1 cellular context compared by ENCODE assay signal in genomic region chr4:111883557-111883999, GRCh38.
TF ChIP-seq lines count a peak whose summit lies in the region.

No MANE protein-coding gene starts in this region.

TF ChIP-seq in HEK293, 187 proteins besides CTCF, POLR2A, EP300 and RAD21 (continued from another document and continues in another):
- TF ChIP-seq, protein P1, sequence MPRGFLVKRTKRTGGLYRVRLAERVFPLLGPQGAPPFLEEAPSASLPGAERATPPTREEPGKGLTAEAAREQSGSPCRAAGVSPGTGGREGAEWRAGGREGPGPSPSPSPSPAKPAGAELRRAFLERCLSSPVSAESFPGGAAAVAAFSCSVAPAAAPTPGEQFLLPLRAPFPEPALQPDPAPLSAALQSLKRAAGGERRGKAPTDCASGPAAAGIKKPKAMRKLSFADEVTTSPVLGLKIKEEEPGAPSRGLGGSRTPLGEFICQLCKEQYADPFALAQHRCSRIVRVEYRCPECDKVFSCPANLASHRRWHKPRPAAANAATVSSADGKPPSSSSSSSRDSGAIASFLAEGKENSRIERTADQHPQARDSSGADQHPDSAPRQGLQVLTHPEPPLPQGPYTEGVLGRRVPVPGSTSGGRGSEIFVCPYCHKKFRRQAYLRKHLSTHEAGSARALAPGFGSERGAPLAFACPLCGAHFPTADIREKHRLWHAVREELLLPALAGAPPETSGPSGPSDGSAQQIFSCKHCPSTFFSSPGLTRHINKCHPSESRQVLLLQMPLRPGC (tag by site-specific recombination; IDR thresholded peaks at IDR 0.05), result peak; percentile 97
- TF ChIP-seq EGR2 (tag by site-specific recombination; IDR thresholded peaks at IDR 0.05; ENCODE audit: low read depth), result no peak
- TF ChIP-seq BCL11B (tag by site-specific recombination; IDR thresholded peaks at IDR 0.05; ENCODE audit: low read depth), result peak; percentile 91
- TF ChIP-seq ZNF629 (tag by site-specific recombination; IDR thresholded peaks at IDR 0.05), result peak; percentile 82
- no peak for TF ChIP-seq ZNF624 (tag by site-specific recombination; IDR thresholded peaks at IDR 0.05)
- TF ChIP-seq ZNF155 (tag by site-specific recombination; IDR thresholded peaks at IDR 0.05), result no peak
- TF ChIP-seq, protein P2, sequence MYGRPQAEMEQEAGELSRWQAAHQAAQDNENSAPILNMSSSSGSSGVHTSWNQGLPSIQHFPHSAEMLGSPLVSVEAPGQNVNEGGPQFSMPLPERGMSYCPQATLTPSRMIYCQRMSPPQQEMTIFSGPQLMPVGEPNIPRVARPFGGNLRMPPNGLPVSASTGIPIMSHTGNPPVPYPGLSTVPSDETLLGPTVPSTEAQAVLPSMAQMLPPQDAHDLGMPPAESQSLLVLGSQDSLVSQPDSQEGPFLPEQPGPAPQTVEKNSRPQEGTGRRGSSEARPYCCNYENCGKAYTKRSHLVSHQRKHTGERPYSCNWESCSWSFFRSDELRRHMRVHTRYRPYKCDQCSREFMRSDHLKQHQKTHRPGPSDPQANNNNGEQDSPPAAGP (tag by site-specific recombination; IDR thresholded peaks at IDR 0.05), result peak; percentile 56; the same call in 1 of the 2 replicates
- TF ChIP-seq FEZF1 (tag by site-specific recombination; IDR thresholded peaks at IDR 0.05), result peak; percentile 98
- TF ChIP-seq ZIC2 (tag by site-specific recombination; IDR thresholded peaks at IDR 0.05), result peak; percentile 86
- peak; percentile 86 for TF ChIP-seq ZSCAN30 (tag by site-specific recombination; IDR thresholded peaks at IDR 0.05)
- TF ChIP-seq ZNF433 (tag by site-specific recombination; IDR thresholded peaks at IDR 0.05; ENCODE audit: low read depth), result no peak
- peak; percentile 85 for TF ChIP-seq ZBTB17 (tag by site-specific recombination; IDR thresholded peaks at IDR 0.05)
- no peak for TF ChIP-seq SP2 (tag by site-specific recombination; IDR thresholded peaks at IDR 0.05)
- TF ChIP-seq HOXC10 (CRISPR knock-in tag; IDR thresholded peaks at IDR 0.05), result no peak
- TF ChIP-seq ZBTB1 (tag by site-specific recombination; IDR thresholded peaks at IDR 0.05), result 0 out of 2 replicates have a peak, but pooled peaks have one; percentile 63
- TF ChIP-seq ZBTB49 (tag by site-specific recombination; IDR thresholded peaks at IDR 0.05; ENCODE audit: low read depth), result peak; percentile 64; the same call in 1 of the 2 replicates
- TF ChIP-seq KLF8 (tag by site-specific recombination; IDR thresholded peaks at IDR 0.05), result peak; percentile 80
- peak; percentile 99 for TF ChIP-seq WT1 (tag by site-specific recombination; IDR thresholded peaks at IDR 0.05)
- TF ChIP-seq ZNF677 (tag by site-specific recombination; IDR thresholded peaks at IDR 0.05), result no peak
- TF ChIP-seq HOXA7 (CRISPR knock-in tag; IDR thresholded peaks at IDR 0.05; ENCODE audit: borderline replicate concordance), result no peak
- TF ChIP-seq PBX3 (CRISPR knock-in tag; IDR thresholded peaks at IDR 0.05), result no peak
- TF ChIP-seq ZNF140 (tag by site-specific recombination; IDR thresholded peaks at IDR 0.05), result no peak
- TF ChIP-seq ZNF544 (tag by site-specific recombination; IDR thresholded peaks at IDR 0.05), result no peak
- TF ChIP-seq ZNF701 (tag by site-specific recombination; IDR thresholded peaks at IDR 0.05), result no peak
- peak; percentile 88 for TF ChIP-seq ZEB2 (tag by site-specific recombination; IDR thresholded peaks at IDR 0.05)
- TF ChIP-seq, protein P3, sequence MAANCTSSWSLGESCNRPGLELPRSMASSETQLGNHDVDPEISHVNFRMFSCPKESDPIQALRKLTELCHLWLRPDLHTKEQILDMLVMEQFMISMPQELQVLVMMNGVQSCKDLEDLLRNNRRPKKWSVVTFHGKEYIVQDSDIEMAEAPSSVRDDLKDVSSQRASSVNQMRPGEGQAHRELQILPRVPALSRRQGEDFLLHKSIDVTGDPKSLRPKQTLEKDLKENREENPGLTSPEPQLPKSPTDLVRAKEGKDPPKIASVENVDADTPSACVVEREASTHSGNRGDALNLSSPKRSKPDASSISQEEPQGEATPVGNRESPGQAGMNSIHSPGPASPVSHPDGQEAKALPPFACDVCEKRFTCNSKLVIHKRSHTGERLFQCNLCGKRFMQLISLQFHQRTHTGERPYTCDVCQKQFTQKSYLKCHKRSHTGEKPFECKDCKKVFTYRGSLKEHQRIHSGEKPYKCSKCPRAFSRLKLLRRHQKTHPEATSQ (tag by site-specific recombination; IDR thresholded peaks at IDR 0.05), result no peak; the same call in 1 of the 2 replicates
- TF ChIP-seq YY1 (tag by site-specific recombination; IDR thresholded peaks at IDR 0.05), result peak; percentile 42; the same call in 1 of the 2 replicates
- peak; percentile 93 for TF ChIP-seq ZXDB (tag by site-specific recombination; IDR thresholded peaks at IDR 0.05)
- no peak for TF ChIP-seq ZNF26 (tag by site-specific recombination; IDR thresholded peaks at IDR 0.05)
- TF ChIP-seq GFI1B (tag by site-specific recombination; IDR thresholded peaks at IDR 0.05), result peak; percentile 95
- TF ChIP-seq GLI4 (tag by site-specific recombination; IDR thresholded peaks at IDR 0.05), result no peak
- TF ChIP-seq ZFP69B (tag by site-specific recombination; IDR thresholded peaks at IDR 0.05), result peak; percentile 59; the same call in 1 of the 2 replicates
- TF ChIP-seq, protein P4, sequence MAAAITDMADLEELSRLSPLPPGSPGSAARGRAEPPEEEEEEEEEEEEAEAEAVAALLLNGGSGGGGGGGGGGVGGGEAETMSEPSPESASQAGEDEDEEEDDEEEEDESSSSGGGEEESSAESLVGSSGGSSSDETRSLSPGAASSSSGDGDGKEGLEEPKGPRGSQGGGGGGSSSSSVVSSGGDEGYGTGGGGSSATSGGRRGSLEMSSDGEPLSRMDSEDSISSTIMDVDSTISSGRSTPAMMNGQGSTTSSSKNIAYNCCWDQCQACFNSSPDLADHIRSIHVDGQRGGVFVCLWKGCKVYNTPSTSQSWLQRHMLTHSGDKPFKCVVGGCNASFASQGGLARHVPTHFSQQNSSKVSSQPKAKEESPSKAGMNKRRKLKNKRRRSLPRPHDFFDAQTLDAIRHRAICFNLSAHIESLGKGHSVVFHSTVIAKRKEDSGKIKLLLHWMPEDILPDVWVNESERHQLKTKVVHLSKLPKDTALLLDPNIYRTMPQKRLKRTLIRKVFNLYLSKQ (tag by site-specific recombination; IDR thresholded peaks at IDR 0.05; ENCODE audit: borderline replicate concordance), result no peak
- TF ChIP-seq, protein P5, sequence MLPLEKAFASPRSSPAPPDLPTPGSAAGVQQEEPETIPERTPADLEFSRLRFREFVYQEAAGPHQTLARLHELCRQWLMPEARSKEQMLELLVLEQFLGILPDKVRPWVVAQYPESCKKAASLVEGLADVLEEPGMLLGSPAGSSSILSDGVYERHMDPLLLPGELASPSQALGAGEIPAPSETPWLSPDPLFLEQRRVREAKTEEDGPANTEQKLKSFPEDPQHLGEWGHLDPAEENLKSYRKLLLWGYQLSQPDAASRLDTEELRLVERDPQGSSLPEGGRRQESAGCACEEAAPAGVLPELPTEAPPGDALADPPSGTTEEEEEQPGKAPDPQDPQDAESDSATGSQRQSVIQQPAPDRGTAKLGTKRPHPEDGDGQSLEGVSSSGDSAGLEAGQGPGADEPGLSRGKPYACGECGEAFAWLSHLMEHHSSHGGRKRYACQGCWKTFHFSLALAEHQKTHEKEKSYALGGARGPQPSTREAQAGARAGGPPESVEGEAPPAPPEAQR (tag by site-specific recombination; IDR thresholded peaks at IDR 0.05), result no peak
- TF ChIP-seq ZNF514 (tag by site-specific recombination; IDR thresholded peaks at IDR 0.05), result no peak
- TF ChIP-seq ZNF792 (tag by site-specific recombination; IDR thresholded peaks at IDR 0.05), result no peak
- TF ChIP-seq ZNF843 (tag by site-specific recombination; IDR thresholded peaks at IDR 0.05), result peak; percentile 99
- no peak for TF ChIP-seq ZNF664 (tag by site-specific recombination; IDR thresholded peaks at IDR 0.05)
- no peak for TF ChIP-seq SP3 (tag by site-specific recombination; IDR thresholded peaks at IDR 0.05)
- no peak for TF ChIP-seq ZNF521 (tag by site-specific recombination; IDR thresholded peaks at IDR 0.05)
- TF ChIP-seq ZNF184 (tag by site-specific recombination; IDR thresholded peaks at IDR 0.05), result 0 out of 2 replicates have a peak, but pooled peaks have one; percentile 10
- TF ChIP-seq, protein P6, sequence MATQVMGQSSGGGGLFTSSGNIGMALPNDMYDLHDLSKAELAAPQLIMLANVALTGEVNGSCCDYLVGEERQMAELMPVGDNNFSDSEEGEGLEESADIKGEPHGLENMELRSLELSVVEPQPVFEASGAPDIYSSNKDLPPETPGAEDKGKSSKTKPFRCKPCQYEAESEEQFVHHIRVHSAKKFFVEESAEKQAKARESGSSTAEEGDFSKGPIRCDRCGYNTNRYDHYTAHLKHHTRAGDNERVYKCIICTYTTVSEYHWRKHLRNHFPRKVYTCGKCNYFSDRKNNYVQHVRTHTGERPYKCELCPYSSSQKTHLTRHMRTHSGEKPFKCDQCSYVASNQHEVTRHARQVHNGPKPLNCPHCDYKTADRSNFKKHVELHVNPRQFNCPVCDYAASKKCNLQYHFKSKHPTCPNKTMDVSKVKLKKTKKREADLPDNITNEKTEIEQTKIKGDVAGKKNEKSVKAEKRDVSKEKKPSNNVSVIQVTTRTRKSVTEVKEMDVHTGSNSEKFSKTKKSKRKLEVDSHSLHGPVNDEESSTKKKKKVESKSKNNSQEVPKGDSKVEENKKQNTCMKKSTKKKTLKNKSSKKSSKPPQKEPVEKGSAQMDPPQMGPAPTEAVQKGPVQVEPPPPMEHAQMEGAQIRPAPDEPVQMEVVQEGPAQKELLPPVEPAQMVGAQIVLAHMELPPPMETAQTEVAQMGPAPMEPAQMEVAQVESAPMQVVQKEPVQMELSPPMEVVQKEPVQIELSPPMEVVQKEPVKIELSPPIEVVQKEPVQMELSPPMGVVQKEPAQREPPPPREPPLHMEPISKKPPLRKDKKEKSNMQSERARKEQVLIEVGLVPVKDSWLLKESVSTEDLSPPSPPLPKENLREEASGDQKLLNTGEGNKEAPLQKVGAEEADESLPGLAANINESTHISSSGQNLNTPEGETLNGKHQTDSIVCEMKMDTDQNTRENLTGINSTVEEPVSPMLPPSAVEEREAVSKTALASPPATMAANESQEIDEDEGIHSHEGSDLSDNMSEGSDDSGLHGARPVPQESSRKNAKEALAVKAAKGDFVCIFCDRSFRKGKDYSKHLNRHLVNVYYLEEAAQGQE (tag by site-specific recombination; IDR thresholded peaks at IDR 0.05), result no peak
- TF ChIP-seq ZNF138 (tag by site-specific recombination; IDR thresholded peaks at IDR 0.05; ENCODE audit: borderline replicate concordance), result no peak
- TF ChIP-seq, protein P7, sequence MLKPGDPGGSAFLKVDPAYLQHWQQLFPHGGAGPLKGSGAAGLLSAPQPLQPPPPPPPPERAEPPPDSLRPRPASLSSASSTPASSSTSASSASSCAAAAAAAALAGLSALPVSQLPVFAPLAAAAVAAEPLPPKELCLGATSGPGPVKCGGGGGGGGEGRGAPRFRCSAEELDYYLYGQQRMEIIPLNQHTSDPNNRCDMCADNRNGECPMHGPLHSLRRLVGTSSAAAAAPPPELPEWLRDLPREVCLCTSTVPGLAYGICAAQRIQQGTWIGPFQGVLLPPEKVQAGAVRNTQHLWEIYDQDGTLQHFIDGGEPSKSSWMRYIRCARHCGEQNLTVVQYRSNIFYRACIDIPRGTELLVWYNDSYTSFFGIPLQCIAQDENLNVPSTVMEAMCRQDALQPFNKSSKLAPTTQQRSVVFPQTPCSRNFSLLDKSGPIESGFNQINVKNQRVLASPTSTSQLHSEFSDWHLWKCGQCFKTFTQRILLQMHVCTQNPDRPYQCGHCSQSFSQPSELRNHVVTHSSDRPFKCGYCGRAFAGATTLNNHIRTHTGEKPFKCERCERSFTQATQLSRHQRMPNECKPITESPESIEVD (tag by site-specific recombination; IDR thresholded peaks at IDR 0.05), result peak; percentile 99
- TF ChIP-seq ZNF223 (tag by site-specific recombination; IDR thresholded peaks at IDR 0.05), result no peak
- TF ChIP-seq, protein P8, sequence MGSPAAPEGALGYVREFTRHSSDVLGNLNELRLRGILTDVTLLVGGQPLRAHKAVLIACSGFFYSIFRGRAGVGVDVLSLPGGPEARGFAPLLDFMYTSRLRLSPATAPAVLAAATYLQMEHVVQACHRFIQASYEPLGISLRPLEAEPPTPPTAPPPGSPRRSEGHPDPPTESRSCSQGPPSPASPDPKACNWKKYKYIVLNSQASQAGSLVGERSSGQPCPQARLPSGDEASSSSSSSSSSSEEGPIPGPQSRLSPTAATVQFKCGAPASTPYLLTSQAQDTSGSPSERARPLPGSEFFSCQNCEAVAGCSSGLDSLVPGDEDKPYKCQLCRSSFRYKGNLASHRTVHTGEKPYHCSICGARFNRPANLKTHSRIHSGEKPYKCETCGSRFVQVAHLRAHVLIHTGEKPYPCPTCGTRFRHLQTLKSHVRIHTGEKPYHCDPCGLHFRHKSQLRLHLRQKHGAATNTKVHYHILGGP (tag by site-specific recombination; IDR thresholded peaks at IDR 0.05), result peak; percentile 69
- TF ChIP-seq ZNF560 (tag by site-specific recombination; IDR thresholded peaks at IDR 0.05; ENCODE audit: borderline replicate concordance), result no peak
